7 cellular contexts compared by ENCODE assay signal in genomic region chr4:110085131-110085530, GRCh38.
A peak's percentile ranks its signal among the peaks of the same experiment; 100 is the strongest.
DNase-seq lines count a peak whose midpoint lies in the region; ATAC-seq and TF ChIP-seq lines count a peak whose summit lies in the region.

No MANE protein-coding gene starts in this region.

- intact Hi-C loops in left colon (cut with DNase I, micrococcal nuclease): no loop called here

- no peak for TF ChIP-seq CTCF in chondrocyte (IDR thresholded peaks at IDR 0.05)

- ATAC-seq in HG02763 (IDR thresholded peaks at IDR 0.05; ENCODE audit: unreplicated experiment): peak; percentile 69
- peak; percentile 44 for ATAC-seq in T-helper 17 cell
- ATAC-seq in left colon: peak; percentile 97
- no peak for ATAC-seq in GM21737 (IDR thresholded peaks at IDR 0.05; ENCODE audit: unreplicated experiment)

- peaks cover 20% of the 10 kb centered on the region for H3K4me1 Mint-ChIP-seq in T-helper 17 cell
- H3K4me1 Mint-ChIP-seq in chondrocyte (ENCODE audit: low read depth): peaks cover 21% of the 10 kb centered on the region

- H3K4me3 Mint-ChIP-seq in T-helper 17 cell: peak overlapping the region; percentile 21
- no peak overlapping the region for H3K4me3 Mint-ChIP-seq in chondrocyte (ENCODE audit: unreplicated experiment)

- H3K27ac Mint-ChIP-seq in T-helper 17 cell (no peak overlapping the region), chondrocyte (ENCODE audit: unreplicated experiment) (no peak overlapping the region)

- no peaks in the 10 kb centered on the region for H3K9me3 Mint-ChIP-seq in chondrocyte (ENCODE audit: low read depth)

- DNase-seq in EH (ENCODE audit: low read depth) (peak; percentile 27), T-helper 17 cell (peak in 1 of 3 donors; percentile 5), left colon (peak; percentile 85 to 90), GM19240 (ENCODE audit: insufficient read length, low spot score) (no peak), chondrocyte (ENCODE audit: low spot score) (no peak)

- H3K36me3 Mint-ChIP-seq in T-helper 17 cell (ENCODE audit: low read depth) (no peaks in the 10 kb centered on the region), chondrocyte (ENCODE audit: low read depth) (no peaks in the 10 kb centered on the region)

- H3K9me3 ChIP-seq in T-helper 17 cell (ENCODE audit: control insufficient read depth, low read length, poor library complexity, severe bottlenecking): no peaks in the 10 kb centered on the region

- no peaks in the 10 kb centered on the region for H3K27me3 Mint-ChIP-seq in T-helper 17 cell
- no peaks in the 10 kb centered on the region for H3K27me3 Mint-ChIP-seq in chondrocyte (ENCODE audit: low read depth)

Comparison
In these comparisons a context has a peak if more than half of its experiments do, and no peak if none do; other contexts are left out.
1. DNase-seq: peak in EH (single experiment) and left colon (2 of 2); none in GM19240 (single experiment) and chondrocyte (single experiment).